Comparison of ENCODE assay signal across 24 cellular contexts in genomic region chr1:201063190-201063544, GRCh38. TPM values are rescaled to one million over a fixed set of nuclear protein-coding genes. Genes with fewer than 3 reads are reported as not detected.
DNase-seq lines count a peak whose midpoint lies in the region; ATAC-seq, FAIRE-seq and TF ChIP-seq lines count a peak whose summit lies in the region.
"Had no signal": no experiment of that assay in that cellular context is flagged by ENCODE, and none has a peak within 500 bp of the region (broad histone marks: within the 10 kb centered on the region; RNA-seq: fewer than 3 reads in every experiment).

No MANE protein-coding gene starts in this region.

- WGBS in HepG2 (ENCODE audit: low lambda C conversion rate): 48% methylated on average over 7 of the region's 7 CpGs

- H3K27me3 ChIP-seq in HepG2 (ENCODE audit: control insufficient read depth in 1 of 2, insufficient read depth in 2 of 2, low read length in 2 of 2) (peaks cover 0 to 15% of the 10 kb centered on the region in 2 experiments; a peak in 2 of 5 replicates), osteoblast (ENCODE audit: insufficient read depth, low read length) (peaks cover 12% of the 10 kb centered on the region)
- H3K27me3 ChIP-seq: BE2C had no signal

- peaks cover 15% of the 10 kb centered on the region for H3K4me1 ChIP-seq in HepG2 (ENCODE audit: insufficient read depth, low read length)
- H3K4me1 ChIP-seq in osteoblast (ENCODE audit: insufficient read depth, low read length): no peaks in the 10 kb centered on the region
- H3K4me1 ChIP-seq: BE2C, HAP-1 had no signal

- no TSS peak for BruUV-seq in HepG2 (replicated peaks; lab: Mats Ljungman, UMichigan)

- H4K20me1 ChIP-seq in HepG2 (ENCODE audit: insufficient read depth, low read length) (no peaks in the 10 kb centered on the region), osteoblast (ENCODE audit: insufficient read depth, low read length) (no peaks in the 10 kb centered on the region)

- H3K36me3 ChIP-seq in HepG2 (replicated peaks in 1 of 2; ENCODE audit: control insufficient read depth in 1 of 2, insufficient read depth in 2 of 2, low read length in 2 of 2) (no peaks in the 10 kb centered on the region), osteoblast (ENCODE audit: insufficient read depth, low read length) (no peaks in the 10 kb centered on the region)
- H3K36me3 ChIP-seq: BE2C, HAP-1 had no signal

- TF ChIP-seq CTCF in HepG2 (CRISPR knock-in tag; IDR thresholded peaks at IDR 0.05): no peak
- no peak for TF ChIP-seq CTCF in osteoblast (IDR thresholded peaks at IDR 0.05; ENCODE audit: extremely low read depth, low read depth, low read length)

- FAIRE-seq in GM12891 (lab: Jason Lieb, UNC): peak; percentile 23
- FAIRE-seq in HepG2 (lab: Jason Lieb, UNC): peak; percentile 71
- FAIRE-seq: A204.1, GM12878, GM18507, H54 had no signal

- in situ Hi-C loops in HepG2 (cut with HindIII; ENCODE audit: extremely low pct_ligation_motif_present, low pct_unique_long_range_greater_than_20kb): no loop called here

- H3K9me3 ChIP-seq in HepG2 (ENCODE audit: low read length) (no peaks in the 10 kb centered on the region), osteoblast (ENCODE audit: low read depth, low read length) (no peaks in the 10 kb centered on the region)
- H3K9me3 ChIP-seq: BE2C, Caco-2, HAP-1 had no signal

- H3K4me2 ChIP-seq in HepG2 (ENCODE audit: low read depth, low read length) (no peak overlapping the region), osteoblast (ENCODE audit: insufficient read depth, low read length) (no peak overlapping the region)

- H2AFZ ChIP-seq in HepG2 (ENCODE audit: low read length) (no peak overlapping the region), osteoblast (ENCODE audit: low read length) (no peak overlapping the region)

- ATAC-seq in HepG2: peak; percentile 53
- ATAC-seq: CD8-positive, alpha-beta T cell; GM12878 had no signal

- H3K9ac ChIP-seq in HepG2 (ENCODE audit: insufficient read depth, low read depth, low read length): no peak overlapping the region

- no peaks in the 10 kb centered on the region for H3K79me2 ChIP-seq in HepG2 (ENCODE audit: insufficient read depth, low read length)
- H3K79me2 ChIP-seq in osteoblast (ENCODE audit: insufficient read depth, low read length): no peaks in the 10 kb centered on the region

- intact Hi-C loops in HepG2 (cut with micrococcal nuclease; ENCODE audit: unreplicated experiment): no loop called here

- TF ChIP-seq RAD21 in HepG2 (CRISPR knock-in tag; IDR thresholded peaks at IDR 0.05): no peak

- POLR2A ChIA-PET in HepG2 (lab: Yijun Ruan, JAX): no interaction called here

- DNase-seq in GM12891 (ENCODE audit: insufficient read length, low spot score) (no peak), HepG2 (ENCODE audit: low spot score) (peak; percentile 15), osteoblast (ENCODE audit: insufficient read length, low spot score, missing footprints) (peak; percentile 6), DMS53 treated with DMSO at 0.1 percent for 48 hours (lab: John Stamatoyannopoulos, UW; ENCODE audit: unreplicated experiment) (no peak), A172 (ENCODE audit: low spot score) (no peak)
- no peak for DNase-seq in activated CD4-positive, CD25-positive, alpha-beta regulatory T cell (lab: John Stamatoyannopoulos, UW)
- DNase-seq: AML-193; BE2C; Caco-2; CD4-positive, CD25-positive, alpha-beta regulatory T cell; CD8-positive, alpha-beta T cell; DMS153; DMS79; EL; GDM1; GOT3; HFFc6 had no signal

- H3K27ac ChIP-seq in HepG2 (ENCODE audit: extremely low read length, insufficient read depth, low read length) (no peak overlapping the region), osteoblast (ENCODE audit: low read depth, low read length) (no peak overlapping the region)
- H3K27ac ChIP-seq: C4-2B had no signal

- TF ChIP-seq POLR2A in GM12891 (IDR thresholded peaks at IDR 0.05; ENCODE audit: low read depth, low read length): no peak
- no peak for TF ChIP-seq POLR2A in HepG2 (IDR thresholded peaks at IDR 0.05; ENCODE audit: insufficient read depth in 1 of 2, low read depth in 2 of 2, low read length in 2 of 2)

- TF ChIP-seq EP300 in HepG2 (IDR thresholded peaks at IDR 0.05; ENCODE audit: low read depth in 2 of 2, low read length in 2 of 2) (no peak), HepG2 (CRISPR knock-in tag; IDR thresholded peaks at IDR 0.05; ENCODE audit: borderline replicate concordance) (no peak)

- CTCF ChIA-PET in HepG2 (lab: Yijun Ruan, JAX; ENCODE audit: low intra/inter-chr PET ratio, low total read pairs): no interaction called here

- H3K4me3 ChIP-seq in HepG2 (replicated peaks in 1 of 3; ENCODE audit: insufficient read depth in 1 of 3, low read depth in 2 of 3, low read length in 3 of 3) (no peak overlapping the region), osteoblast (ENCODE audit: insufficient read depth, low read length) (no peak overlapping the region)
- H3K4me3 ChIP-seq: GM12878, HAP-1 had no signal

TF ChIP-seq in GM12891, 5 proteins besides CTCF, POLR2A, EP300 and RAD21:
- TF ChIP-seq TAF1 (IDR thresholded peaks at IDR 0.05; ENCODE audit: low read depth, low read length) (no peak), POLR2AphosphoS5 (IDR thresholded peaks at IDR 0.05; ENCODE audit: low read depth, low read length) (no peak), SPI1 (IDR thresholded peaks at IDR 0.05; ENCODE audit: low read depth, low read length) (no peak), PAX5 (IDR thresholded peaks at IDR 0.05; ENCODE audit: insufficient read depth, low read length, severe bottlenecking) (no peak), POU2F2 (IDR thresholded peaks at IDR 0.05; ENCODE audit: low read depth, low read length) (no peak)

RNA-seq across cellular contexts. Expression of gene KIF21B, which starts 39.7 kb away (rescaled TPM):
- polyA plus RNA-seq in GM12891 (2012; ENCODE audit: low read depth, missing spikeins): 4.8 TPM
- 0.13 and 0.20 TPM in 2 replicates for total RNA-seq in HepG2 (2016; rRNA removed; fragmentation: Illumina TruSeq; extraction: Trizol)
- 0.20 and 0.26 TPM in 2 replicates for total RNA-seq in HepG2 (2016; cell fraction: cytosol; rRNA removed; fragmentation: Illumina TruSeq; extraction: Trizol; ENCODE audit: low read depth)
- total RNA-seq in HepG2 (2016; cell fraction: insoluble cytoplasmic fraction; rRNA removed; fragmentation: Illumina TruSeq; extraction: Trizol): 0.18 and 0.24 TPM in 2 replicates
- 0.28 and 0.31 TPM in 2 replicates for total RNA-seq in HepG2 (2016; cell fraction: membrane; rRNA removed; fragmentation: Illumina TruSeq; extraction: Trizol)
- 0.19 and 0.22 TPM in 2 replicates for total RNA-seq in HepG2 (2016; cell fraction: nucleus; rRNA removed; fragmentation: Illumina TruSeq; extraction: Trizol)
- 0.17 and 0.22 TPM in 2 replicates for polyA plus RNA-seq in HepG2 (2011; rRNA removed)
- 0.17 and 0.25 TPM in 2 replicates for polyA plus RNA-seq in HepG2 (2011; cell fraction: cytosol; rRNA removed)
- 0.76 and 0.82 TPM in 2 replicates for polyA plus RNA-seq in HepG2 (2011; cell fraction: nucleus; rRNA removed)
- 0.15 and 0.25 TPM in 2 replicates for polyA plus RNA-seq in HepG2 (2012)
- 0.27 and 0.36 TPM in 2 replicates for polyA plus RNA-seq in HepG2 (2016; cell fraction: cytosol; fragmentation: Illumina TruSeq; extraction: Trizol; ENCODE audit: low read depth)
- 0.05 and 0.10 TPM in 2 replicates for polyA plus RNA-seq in HepG2 (2016; cell fraction: insoluble cytoplasmic fraction; fragmentation: Illumina TruSeq; extraction: Trizol; ENCODE audit: low read depth)
- polyA plus RNA-seq in HepG2 (2016; cell fraction: membrane; fragmentation: Illumina TruSeq; extraction: Trizol; ENCODE audit: low read depth): 0.26 and 0.30 TPM in 2 replicates
- polyA plus RNA-seq in HepG2 (2016; cell fraction: nucleus; fragmentation: Illumina TruSeq; extraction: Trizol; ENCODE audit: insufficient read depth, low read depth): 0.25 TPM in 2 replicates
- 1.0 and 6.8 TPM in 2 replicates for polyA minus RNA-seq in HepG2 (2011; rRNA and poly(A)+ RNA removed; ENCODE audit: low replicate concordance)
- 0.30 and 0.44 TPM in 2 replicates for polyA minus RNA-seq in HepG2 (2011; cell fraction: cytosol; rRNA and poly(A)+ RNA removed)
- polyA minus RNA-seq in HepG2 (2011; cell fraction: nucleus; rRNA and poly(A)+ RNA removed): 0.37 and 0.52 TPM in 2 replicates
- under 0.01 TPM in 2 replicates for total RNA-seq in osteoblast
- total RNA-seq in A172 (2014; rRNA removed; shearing (Covaris generic)): 1.2 and 2.0 TPM in 2 replicates
- total RNA-seq: HFFc6 had no signal

RNA-seq across cellular contexts. Expression of gene CACNA1S, which starts 49.1 kb away (rescaled TPM):
- not detected for polyA plus RNA-seq in GM12891 (2012; ENCODE audit: low read depth, missing spikeins)
- not detected in 2 replicates for total RNA-seq in HepG2 (2016; rRNA removed; fragmentation: Illumina TruSeq; extraction: Trizol)
- not detected in 2 replicates for total RNA-seq in HepG2 (2016; cell fraction: cytosol; rRNA removed; fragmentation: Illumina TruSeq; extraction: Trizol; ENCODE audit: low read depth)
- not detected in 2 replicates for total RNA-seq in HepG2 (2016; cell fraction: insoluble cytoplasmic fraction; rRNA removed; fragmentation: Illumina TruSeq; extraction: Trizol)
- total RNA-seq in HepG2 (2016; cell fraction: membrane; rRNA removed; fragmentation: Illumina TruSeq; extraction: Trizol): not detected in 2 replicates
- not detected in 2 replicates for total RNA-seq in HepG2 (2016; cell fraction: nucleus; rRNA removed; fragmentation: Illumina TruSeq; extraction: Trizol)
- not detected in 2 replicates for polyA plus RNA-seq in HepG2 (2011; rRNA removed)
- not detected in 2 replicates for polyA plus RNA-seq in HepG2 (2011; cell fraction: cytosol; rRNA removed)
- not detected in 2 replicates for polyA plus RNA-seq in HepG2 (2011; cell fraction: nucleus; rRNA removed)
- not detected in 2 replicates for polyA plus RNA-seq in HepG2 (2012)
- polyA plus RNA-seq in HepG2 (2016; cell fraction: cytosol; fragmentation: Illumina TruSeq; extraction: Trizol; ENCODE audit: low read depth): not detected in 2 replicates
- polyA plus RNA-seq in HepG2 (2016; cell fraction: insoluble cytoplasmic fraction; fragmentation: Illumina TruSeq; extraction: Trizol; ENCODE audit: low read depth): not detected in 2 replicates
- not detected in 2 replicates for polyA plus RNA-seq in HepG2 (2016; cell fraction: membrane; fragmentation: Illumina TruSeq; extraction: Trizol; ENCODE audit: low read depth)
- not detected in 2 replicates for polyA plus RNA-seq in HepG2 (2016; cell fraction: nucleus; fragmentation: Illumina TruSeq; extraction: Trizol; ENCODE audit: insufficient read depth, low read depth)
- polyA minus RNA-seq in HepG2 (2011; rRNA and poly(A)+ RNA removed; ENCODE audit: low replicate concordance): 0.02 TPM in 1 of 2 replicates, not detected in the other
- not detected in 2 replicates for polyA minus RNA-seq in HepG2 (2011; cell fraction: cytosol; rRNA and poly(A)+ RNA removed)
- polyA minus RNA-seq in HepG2 (2011; cell fraction: nucleus; rRNA and poly(A)+ RNA removed): not detected in 2 replicates
- not detected in 2 replicates for total RNA-seq in osteoblast
- total RNA-seq in A172 (2014; rRNA removed; shearing (Covaris generic)): not detected in 2 replicates
- total RNA-seq: CD4-positive, CD25-positive, alpha-beta regulatory T cell; CD8-positive, alpha-beta T cell; HFFc6 had no signal
- polyA plus RNA-seq: AG04450; CD4-positive, CD25-positive, alpha-beta regulatory T cell had no signal

Comparison
In these comparisons a context has a peak if more than half of its experiments do, and no peak if none do; other contexts are left out.
1. DNase-seq: peak in HepG2 (single experiment) and osteoblast (single experiment); none in GM12891 (single experiment), DMS53 treated with DMSO at 0.1 percent for 48 hours (single experiment), A172 (single experiment) and activated CD4-positive, CD25-positive, alpha-beta regulatory T cell (0 of 4).